16 cellular contexts compared by ENCODE assay signal in genomic region chr3:50375200-50375931, GRCh38. TPM values are rescaled to one million over a fixed set of nuclear protein-coding genes. Genes with fewer than 3 reads are reported as not detected.
DNase-seq lines count a peak whose midpoint lies in the region; ATAC-seq and TF ChIP-seq lines count a peak whose summit lies in the region.
"Had no signal": no experiment of that assay in that cellular context is flagged by ENCODE, and none has a peak within 500 bp of the region (broad histone marks: within the 10 kb centered on the region; RNA-seq: fewer than 3 reads in every experiment).

No MANE protein-coding gene starts in this region.

- H3K4me1 ChIP-seq in BLaER1 (peaks cover 35% of the 10 kb centered on the region), PC-3 (ENCODE audit: insufficient read depth, low read length) (no peaks in the 10 kb centered on the region)
- H3K4me1 ChIP-seq: gastroesophageal sphincter, HAP-1 had no signal

- H3K27ac Mint-ChIP-seq in activated CD4-positive, alpha-beta memory T cell treated with anti-CD3 and anti-CD28 coated beads, Interleukin-2, amount 10 ng/mL, durations not matched to agents 7 days and 5 days, result no peak overlapping the region

- no peak overlapping the region for H2AFZ ChIP-seq in PC-3 (ENCODE audit: low read length)

- H3K4me2 ChIP-seq in BLaER1, result peak overlapping the region; percentile 40; the same call in 1 of the 2 replicates
- no peak overlapping the region for H3K4me2 ChIP-seq in PC-3 (ENCODE audit: low read length)

- H3F3A ChIP-seq in PC-3 (ENCODE audit: low read length, unreplicated experiment), result no peaks in the 10 kb centered on the region

- H3K36me3 ChIP-seq in BLaER1, result no peaks in the 10 kb centered on the region
- no peaks in the 10 kb centered on the region for H3K36me3 ChIP-seq in PC-3 (ENCODE audit: low read depth, low read length)
- H3K36me3 ChIP-seq: gastroesophageal sphincter, HAP-1 had no signal

- no peaks in the 10 kb centered on the region for H3K79me2 ChIP-seq in PC-3 (ENCODE audit: low read length)

- peak; percentile 33 for TF ChIP-seq CTCF in GM12873 (IDR thresholded peaks at IDR 0.05; ENCODE audit: insufficient read depth, low read depth, low read length, missing control alignments)
- TF ChIP-seq CTCF in PC-3 (conservative IDR thresholded peaks at IDR 0.05; ENCODE audit: low read depth, low read length), result peak; percentile 35; the same call in 1 of the 2 replicates

- POLR2A ChIA-PET in PC-3 (lab: Charles Lee; ENCODE audit: unreplicated experiment), result no interaction called here
- POLR2A ChIA-PET in activated CD4-positive, alpha-beta memory T cell treated with anti-CD3 and anti-CD28 coated beads, Interleukin-2, amount 10 ng/mL, durations not matched to agents 7 days and 5 days (lab: Charles Lee), result no interaction called here

- DNase-seq in PC-3 (no peak), iPS-NIHi7 (ENCODE audit: extremely low spot score) (peak; percentile 76), SIG-M5 (lab: John Stamatoyannopoulos, UW) (no peak), HuH-7 (ENCODE audit: low spot score) (no peak)
- DNase-seq in activated CD4-positive, alpha-beta memory T cell treated with anti-CD3 and anti-CD28 coated beads, Interleukin-2, amount 10 ng/mL, durations not matched to agents 7 days and 5 days, result no peak
- DNase-seq: activated T-cell treated with anti-CD3 and anti-CD28 coated beads, Interleukin-2, amount 50 U/mL, for 4 hours; effector memory CD4-positive, alpha-beta T cell; left cardiac atrium; naive thymus-derived CD4-positive, alpha-beta T cell; NCI-H1694; NCI-H774 had no signal

- H3K27ac ChIP-seq in BLaER1 (peak overlapping the region; percentile 35), PC-3 (ENCODE audit: low read length) (no peak overlapping the region)
- H3K27ac ChIP-seq: gastroesophageal sphincter had no signal

- H3K36me3 Mint-ChIP-seq in activated CD4-positive, alpha-beta memory T cell treated with anti-CD3 and anti-CD28 coated beads, Interleukin-2, amount 10 ng/mL, durations not matched to agents 7 days and 5 days (ENCODE audit: low read depth), result no peaks in the 10 kb centered on the region
- H3K36me3 Mint-ChIP-seq: naive thymus-derived CD4-positive, alpha-beta T cell had no signal

- H3K27me3 Mint-ChIP-seq in activated CD4-positive, alpha-beta memory T cell treated with anti-CD3 and anti-CD28 coated beads, Interleukin-2, amount 10 ng/mL, durations not matched to agents 7 days and 5 days, result no peaks in the 10 kb centered on the region

- H3K9me2 ChIP-seq in PC-3 (replicated peaks; ENCODE audit: low read length), result no peaks in the 10 kb centered on the region

- H3K4me3 ChIP-seq in BLaER1, result no peak overlapping the region
- H3K4me3 ChIP-seq in PC-3 (ENCODE audit: low read length), result no peak overlapping the region
- H3K4me3 ChIP-seq: gastroesophageal sphincter, HAP-1 had no signal

- no peak overlapping the region for H3K4me3 Mint-ChIP-seq in activated CD4-positive, alpha-beta memory T cell treated with anti-CD3 and anti-CD28 coated beads, Interleukin-2, amount 10 ng/mL, durations not matched to agents 7 days and 5 days
- H3K4me3 Mint-ChIP-seq: activated T-cell treated with anti-CD3 and anti-CD28 coated beads, Interleukin-2, amount 50 U/mL, for 4 hours; naive thymus-derived CD4-positive, alpha-beta T cell had no signal

- CTCF ChIA-PET in PC-3 (lab: Charles Lee), result no interaction called here
- CTCF ChIA-PET in activated CD4-positive, alpha-beta memory T cell treated with anti-CD3 and anti-CD28 coated beads, Interleukin-2, amount 10 ng/mL, durations not matched to agents 7 days and 5 days (lab: Charles Lee), result no interaction called here

- ATAC-seq in PC-3 (peak; percentile 17), HG02852 (IDR thresholded peaks at IDR 0.05; ENCODE audit: unreplicated experiment) (no peak)
- ATAC-seq: gastroesophageal sphincter; left cardiac atrium; naive thymus-derived CD4-positive, alpha-beta T cell had no signal

- H3K9me3 Mint-ChIP-seq in activated CD4-positive, alpha-beta memory T cell treated with anti-CD3 and anti-CD28 coated beads, Interleukin-2, amount 10 ng/mL, durations not matched to agents 7 days and 5 days, result no peaks in the 10 kb centered on the region
- H3K9me3 Mint-ChIP-seq: activated T-cell treated with anti-CD3 and anti-CD28 coated beads, Interleukin-2, amount 50 U/mL, for 4 hours; naive thymus-derived CD4-positive, alpha-beta T cell had no signal

- H4K20me1 ChIP-seq in BLaER1 (no peaks in the 10 kb centered on the region), PC-3 (ENCODE audit: low read length) (no peaks in the 10 kb centered on the region)

- intact Hi-C loops in PC-3 (cut with micrococcal nuclease), result no loop called here

- H3K9me3 ChIP-seq in BLaER1 (no peaks in the 10 kb centered on the region), PC-3 (ENCODE audit: low read length) (no peaks in the 10 kb centered on the region)
- H3K9me3 ChIP-seq: gastroesophageal sphincter, HAP-1 had no signal

- no peaks in the 10 kb centered on the region for H3K4me1 Mint-ChIP-seq in activated CD4-positive, alpha-beta memory T cell treated with anti-CD3 and anti-CD28 coated beads, Interleukin-2, amount 10 ng/mL, durations not matched to agents 7 days and 5 days

- H3K27me3 ChIP-seq in BLaER1 (no peaks in the 10 kb centered on the region), PC-3 (ENCODE audit: low read length) (no peaks in the 10 kb centered on the region)

- H3K9ac ChIP-seq in BLaER1 (no peak overlapping the region), PC-3 (ENCODE audit: low read length) (no peak overlapping the region)

- no TSS peak for BruUV-seq in PC-3 (replicated peaks; lab: Mats Ljungman, UMichigan)

RNA-seq across cellular contexts. Expression of gene TMEM115, which starts 16.0 kb away (rescaled TPM):
- total RNA-seq in PC-3 (2014; rRNA removed), result 54.9 and 56.6 TPM in 2 replicates
- total RNA-seq in activated CD4-positive, alpha-beta memory T cell treated with anti-CD3 and anti-CD28 coated beads, Interleukin-2, amount 10 ng/mL, durations not matched to agents 7 days and 5 days, result 10 to 100 TPM; 22.1 to 22.7 TPM

RNA-seq across cellular contexts. Expression of gene CYB561D2, which starts 24.7 kb away (rescaled TPM):
- total RNA-seq in PC-3 (2014; rRNA removed), result 37.1 and 44.3 TPM in 2 replicates
- 10 to 100 TPM; 37.1 to 39.7 TPM for total RNA-seq in activated CD4-positive, alpha-beta memory T cell treated with anti-CD3 and anti-CD28 coated beads, Interleukin-2, amount 10 ng/mL, durations not matched to agents 7 days and 5 days

RNA-seq across cellular contexts. Expression of gene NPRL2, which starts 24.8 kb away (rescaled TPM):
- 40.9 and 56.9 TPM in 2 replicates for total RNA-seq in PC-3 (2014; rRNA removed)
- 10 to 100 TPM; 48.8 to 50.1 TPM for total RNA-seq in activated CD4-positive, alpha-beta memory T cell treated with anti-CD3 and anti-CD28 coated beads, Interleukin-2, amount 10 ng/mL, durations not matched to agents 7 days and 5 days

RNA-seq across cellular contexts. Expression of gene ZMYND10, which starts 29.8 kb away (rescaled TPM):
- 1.6 and 3.9 TPM in 2 replicates for total RNA-seq in PC-3 (2014; rRNA removed)
- 1 to 10 TPM; 1.7 to 3.2 TPM for total RNA-seq in activated CD4-positive, alpha-beta memory T cell treated with anti-CD3 and anti-CD28 coated beads, Interleukin-2, amount 10 ng/mL, durations not matched to agents 7 days and 5 days

RNA-seq across cellular contexts. Expression of gene RASSF1, which starts 34.7 kb away (rescaled TPM):
- total RNA-seq in PC-3 (2014; rRNA removed), result 20.0 and 21.4 TPM in 2 replicates
- total RNA-seq in activated CD4-positive, alpha-beta memory T cell treated with anti-CD3 and anti-CD28 coated beads, Interleukin-2, amount 10 ng/mL, durations not matched to agents 7 days and 5 days, result 100 to 1,000 TPM; 157 to 160 TPM
